In the genomic region with DNA sequence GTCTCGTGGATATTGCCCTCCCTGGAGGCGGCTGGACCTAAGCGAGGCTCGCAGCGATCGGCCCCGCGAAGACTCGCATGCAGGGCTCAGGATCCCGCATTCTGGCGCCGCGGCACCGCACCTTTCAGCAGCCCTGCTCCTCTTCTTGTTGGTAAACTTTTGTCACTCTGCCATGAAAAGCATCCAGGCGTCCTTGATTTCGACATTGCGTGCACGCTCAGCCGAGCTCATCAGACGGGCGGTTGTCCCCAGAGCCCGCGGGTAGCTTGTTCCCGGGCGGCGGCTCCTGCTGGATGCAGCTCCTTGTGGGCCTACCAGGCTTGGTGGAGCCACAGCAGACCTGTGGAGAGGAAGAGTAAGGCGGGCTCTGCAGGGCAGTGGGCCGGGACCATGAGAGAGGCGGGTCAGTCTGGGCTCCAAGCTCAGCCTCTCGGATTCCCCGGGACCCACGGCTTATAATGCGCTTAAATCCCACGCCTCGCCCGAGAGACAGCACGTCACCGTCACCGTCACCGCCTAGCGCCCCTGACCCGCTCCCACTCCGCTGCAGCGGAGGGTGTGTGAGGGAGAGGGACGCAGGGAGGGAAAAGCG, we compare ENCODE assay signal across 8 cellular contexts. TPM values are rescaled to one million over a fixed set of nuclear protein-coding genes. Genes with fewer than 3 reads are reported as not detected.
DNase-seq lines count a peak whose midpoint lies in the region; ATAC-seq and TF ChIP-seq lines count a peak whose summit lies in the region.

No MANE protein-coding gene starts in this region.

- intact Hi-C loops in esophagus squamous epithelium (cut with DNase I) = no loop called here

- 14 to 25% methylated on average over 14 to 17 of the region's 46 CpGs for WGBS in esophagus squamous epithelium, 2 donors

- peaks cover 0 to 7% (median 4%) of the 10 kb centered on the region in 3 donors for H3K9me3 ChIP-seq in esophagus squamous epithelium
- H3K9me3 ChIP-seq in parathyroid adenoma (ENCODE audit: control insufficient read depth, low read length) = no peaks in the 10 kb centered on the region

- H3K4me3 ChIP-seq in esophagus squamous epithelium (peak overlapping the region; percentile 39 to 70 (median 60)), parathyroid adenoma (ENCODE audit: low read depth, low read length) (no peak overlapping the region)

- no peak for TF ChIP-seq POLR2A in esophagus squamous epithelium (IDR thresholded peaks at IDR 0.05)

- H3K36me3 ChIP-seq in esophagus squamous epithelium = no peaks in the 10 kb centered on the region
- no peaks in the 10 kb centered on the region for H3K36me3 ChIP-seq in parathyroid adenoma (ENCODE audit: control insufficient read depth, insufficient read depth, low read length)

- peak overlapping the region; percentile 88 for H3K4me2 ChIP-seq in parathyroid adenoma (ENCODE audit: low read length)

- ATAC-seq in GM18870 (IDR thresholded peaks at IDR 0.05; ENCODE audit: unreplicated experiment) = no peak
- ATAC-seq in HG03439 (IDR thresholded peaks at IDR 0.05; ENCODE audit: unreplicated experiment) = no peak

- DNase-seq in stimulated activated CD4-positive, alpha-beta T cell treated with anti-CD3 and anti-CD28 coated beads, Interleukin-12 subunit alpha, Interleukin-12 subunit beta, amount 100 ng/mL, for 4 hours = peak; percentile 8
- no peak for DNase-seq in stimulated activated CD4-positive, alpha-beta T cell treated with anti-CD3 and anti-CD28 coated beads, Interleukin-4, amount 100 ng/mL, for 4 hours
- DNase-seq in T-helper 9 cell (peak; percentile 2), esophagus squamous epithelium (lab: John Stamatoyannopoulos, UW) (no peak), iPS-NIHi11 (ENCODE audit: low spot score) (no peak)

- no peak overlapping the region for H3K9ac ChIP-seq in parathyroid adenoma

- H3K4me1 ChIP-seq in esophagus squamous epithelium (peaks cover 24 to 34% (median 26%) of the 10 kb centered on the region in 3 donors), parathyroid adenoma (peaks cover 3% of the 10 kb centered on the region)

- TF ChIP-seq CTCF in esophagus squamous epithelium (IDR thresholded peaks at IDR 0.05) (no peak), parathyroid adenoma (IDR thresholded peaks at IDR 0.05) (no peak)

- peak overlapping the region; percentile 60 for H2AFZ ChIP-seq in parathyroid adenoma

- H3K27ac ChIP-seq in esophagus squamous epithelium (no peak overlapping the region), parathyroid adenoma (peak overlapping the region; percentile 84)

- H3K79me2 ChIP-seq in parathyroid adenoma = no peaks in the 10 kb centered on the region

- H3K27me3 ChIP-seq in esophagus squamous epithelium = peaks cover 0 to 66% (median 8%) of the 10 kb centered on the region in 4 donors
- H3K27me3 ChIP-seq in parathyroid adenoma (ENCODE audit: control insufficient read depth, insufficient read depth, low read length) = no peaks in the 10 kb centered on the region

RNA-seq across cellular contexts. Expression of a gene that starts 1.8 kb away (rescaled TPM):
- total RNA-seq in esophagus squamous epithelium = 1 to 10 TPM in 2 of 4 donors, under 1 TPM in 2; 0.29 to 1.9 (median 1.0) TPM

Comparison
In these comparisons a context has a peak if more than half of its experiments do, and no peak if none do; other contexts are left out.
1. DNase-seq: peak in stimulated activated CD4-positive, alpha-beta T cell treated with anti-CD3 and anti-CD28 coated beads, Interleukin-12 subunit alpha, Interleukin-12 subunit beta, amount 100 ng/mL, for 4 hours (single experiment) and T-helper 9 cell (single experiment); none in stimulated activated CD4-positive, alpha-beta T cell treated with anti-CD3 and anti-CD28 coated beads, Interleukin-4, amount 100 ng/mL, for 4 hours (0 of 2), esophagus squamous epithelium (single experiment) and iPS-NIHi11 (single experiment).